Comparison of ENCODE assay signal across 8 cellular contexts in genomic region chr11:121451982-121452608, GRCh38.
A peak's percentile ranks its signal among the peaks of the same experiment; 100 is the strongest.
DNase-seq lines count a peak whose midpoint lies in the region; ATAC-seq and TF ChIP-seq lines count a peak whose summit lies in the region.

SORL1 (plus strand) TSS chr11:121452314; CDS start chr11:121452332, 18 bp downstream.

- peaks cover 78% of the 10 kb centered on the region for H3K27me3 ChIP-seq in ACC112 (ENCODE audit: insufficient read depth, low read length)
- H3K27me3 ChIP-seq in mucosa of stomach (ENCODE audit: control insufficient read depth, insufficient read depth, low read length) = no peaks in the 10 kb centered on the region

- peak within 1 kb of the TSS; percentile 67 for H2AFZ ChIP-seq in ACC112 (ENCODE audit: low read length, unreplicated experiment)

- H3K4me3 ChIP-seq in ACC112 (ENCODE audit: low read depth, low read length) (peak within 1 kb of the TSS; percentile 77), mucosa of stomach (ENCODE audit: low read length) (peak within 1 kb of the TSS; percentile 78)

- no peak within 1 kb of the TSS for H3K27ac ChIP-seq in ACC112 (ENCODE audit: low read depth, low read length)

- peak within 1 kb of the TSS; percentile 53 for H3K9ac ChIP-seq in mucosa of stomach (ENCODE audit: low read length)

- DNase-seq in NCI-H345 treated with DMSO at 0.1 percent for 48 hours (lab: John Stamatoyannopoulos, UW; ENCODE audit: unreplicated experiment) (peak; percentile 47), erythroblast (lab: John Stamatoyannopoulos, UW) (peak; percentile 6 to 21)
- peak; percentile 83 for DNase-seq in activated T-cell treated with anti-CD3 and anti-CD28 coated beads, Interleukin-2, amount 50 U/mL, for 1 hour
- peak; percentile 46 to 72 (median 66) for DNase-seq in stimulated activated naive CD4-positive, alpha-beta T cell (lab: John Stamatoyannopoulos, UW)

- H3K36me3 ChIP-seq in ACC112 (ENCODE audit: insufficient read depth, low read length) (no peaks in the 10 kb centered on the region), mucosa of stomach (ENCODE audit: control insufficient read depth, insufficient read depth, low read length) (no peaks in the 10 kb centered on the region)

- no peaks in the 10 kb centered on the region for H3K79me2 ChIP-seq in ACC112 (ENCODE audit: control insufficient read depth, insufficient read depth, low read length, unreplicated experiment)

- ATAC-seq in GM18498 (IDR thresholded peaks at IDR 0.05; ENCODE audit: unreplicated experiment) (peak; percentile 61), HG03064 (IDR thresholded peaks at IDR 0.05; ENCODE audit: low read depth, unreplicated experiment) (peak; percentile 48)

- no peaks in the 10 kb centered on the region for H3K4me1 ChIP-seq in ACC112 (ENCODE audit: control insufficient read depth, insufficient read depth, low read length, unreplicated experiment)
- peaks cover 21% of the 10 kb centered on the region for H3K4me1 ChIP-seq in mucosa of stomach (ENCODE audit: control insufficient read depth, insufficient read depth, low read length)

- TF ChIP-seq POLR2A in erythroblast (IDR thresholded peaks at IDR 0.05; ENCODE audit: low read length) = no peak

- no peaks in the 10 kb centered on the region for H3K9me3 ChIP-seq in mucosa of stomach (ENCODE audit: control insufficient read depth, low read length)

Comparison
In these comparisons a context has a peak if more than half of its experiments do, and no peak if none do; other contexts are left out.
1. DNase-seq: peak in every context shown above with its lines; median percentile 83 in activated T-cell treated with anti-CD3 and anti-CD28 coated beads, Interleukin-2, amount 50 U/mL, for 1 hour; 66 in stimulated activated naive CD4-positive, alpha-beta T cell; 47 in NCI-H345 treated with DMSO at 0.1 percent for 48 hours; 14 in erythroblast.